In genomic region chr15:44722011-44722410, GRCh38 we compare ENCODE assay signal across 1 cellular context.
TF ChIP-seq lines count a peak whose summit lies in the region.

No MANE protein-coding gene starts in this region.

TF ChIP-seq in GM12878, 131 proteins besides CTCF, POLR2A, EP300 and RAD21:
- TF ChIP-seq BHLHE40 (IDR thresholded peaks at IDR 0.05; ENCODE audit: borderline replicate concordance in 1 of 2, low read depth in 2 of 2, low read length in 1 of 2) (no peak), SMAD5 (IDR thresholded peaks at IDR 0.05; ENCODE audit: low read depth) (no peak), IRF4 (IDR thresholded peaks at IDR 0.05; ENCODE audit: low read depth, low read length) (0 out of 2 replicates have a peak, but pooled peaks have one; percentile 74), BCL3 (IDR thresholded peaks at IDR 0.05; ENCODE audit: borderline replicate concordance, insufficient read depth, low read depth, low read length, poor library complexity, severe bottlenecking) (peak; percentile 31), JUNB (IDR thresholded peaks at IDR 0.05) (peak; percentile 85), STAT1 (conservative IDR thresholded peaks at IDR 0.05) (no peak), RBBP5 (conservative IDR thresholded peaks at IDR 0.05) (no peak), PAX5 (IDR thresholded peaks at IDR 0.05; ENCODE audit: borderline replicate concordance, low read depth, low read length) (peak; percentile 34; the same call in 1 of the 2 replicates), JUND (IDR thresholded peaks at IDR 0.05; ENCODE audit: low read depth, low read length) (peak; percentile 67; the same call in 1 of the 2 replicates), IKZF2 (IDR thresholded peaks at IDR 0.05) (no peak), SRF (IDR thresholded peaks at IDR 0.05; ENCODE audit: low read depth in 2 of 2, low read length in 2 of 2) (0 out of 4 replicates have a peak, but pooled peaks of 1 of the 2 experiments have one; percentile 9), MTA2 (IDR thresholded peaks at IDR 0.05; ENCODE audit: low read depth) (peak; percentile 62), CHD4 (IDR thresholded peaks at IDR 0.05) (no peak), RUNX3 (IDR thresholded peaks at IDR 0.05; ENCODE audit: low read length) (peak; percentile 42; the same call in 1 of the 2 replicates), SKIL (IDR thresholded peaks at IDR 0.05; ENCODE audit: low read depth, poor library complexity, severe bottlenecking) (peak; percentile 47), BACH1 (IDR thresholded peaks at IDR 0.05; ENCODE audit: borderline replicate concordance) (no peak), SMC3 (IDR thresholded peaks at IDR 0.05; ENCODE audit: borderline replicate concordance, low read length) (peak; percentile 2; the same call in 1 of the 2 replicates), ESRRA (IDR thresholded peaks at IDR 0.05; ENCODE audit: low read length) (no peak), YY1 (IDR thresholded peaks at IDR 0.05; ENCODE audit: low read depth, low read length) (no peak), ATF7 (IDR thresholded peaks at IDR 0.05; ENCODE audit: low read depth) (0 out of 2 replicates have a peak, but pooled peaks have one; percentile 26), MTA3 (IDR thresholded peaks at IDR 0.05; ENCODE audit: borderline replicate concordance, low read length) (0 out of 2 replicates have a peak, but pooled peaks have one; percentile 47), BCL11A (IDR thresholded peaks at IDR 0.05; ENCODE audit: low read depth, low read length) (peak; percentile 65), NFIC (IDR thresholded peaks at IDR 0.05; ENCODE audit: low read depth, low read length) (peak; percentile 35; the same call in 1 of the 2 replicates), DPF2 (IDR thresholded peaks at IDR 0.05) (0 out of 2 replicates have a peak, but pooled peaks have one; percentile 48), ETV6 (conservative IDR thresholded peaks at IDR 0.05 in 1 of 2, IDR thresholded peaks at IDR 0.05 in 1 of 2; ENCODE audit: borderline replicate concordance in 1 of 2, low read depth in 1 of 2) (peak in 1 of 2 experiments; percentile 55; a peak in 1 of 4 replicates), HCFC1 (IDR thresholded peaks at IDR 0.05; ENCODE audit: low read length) (no peak), POU2F2 (IDR thresholded peaks at IDR 0.05; ENCODE audit: borderline replicate concordance, low read depth, low read length) (peak; percentile 47; the same call in 1 of the 3 replicates), REST (IDR thresholded peaks at IDR 0.05; ENCODE audit: low read depth, low read length) (no peak), GATAD2B (conservative IDR thresholded peaks at IDR 0.05; ENCODE audit: low read depth) (0 out of 2 replicates have a peak, but pooled peaks have one; percentile 45), PKNOX1 (IDR thresholded peaks at IDR 0.05) (peak; percentile 64), FOXM1 (IDR thresholded peaks at IDR 0.05; ENCODE audit: low read depth, low read length) (peak; percentile 47; the same call in 1 of the 2 replicates), ATF2 (IDR thresholded peaks at IDR 0.05; ENCODE audit: low read length) (peak; percentile 36; the same call in 1 of the 2 replicates), CREM (IDR thresholded peaks at IDR 0.05; ENCODE audit: low read depth) (no peak), E4F1 (IDR thresholded peaks at IDR 0.05; ENCODE audit: borderline replicate concordance, partially characterized antibody) (no peak), MEF2A (IDR thresholded peaks at IDR 0.05; ENCODE audit: insufficient read depth, low read depth, low read length) (peak; percentile 20; the same call in 1 of the 2 replicates), KAT2A (conservative IDR thresholded peaks at IDR 0.05; ENCODE audit: control insufficient read depth, low read depth, low read length) (no peak), EED (IDR thresholded peaks at IDR 0.05; ENCODE audit: low read depth) (peak; percentile 49; the same call in 1 of the 2 replicates)
